In the genomic region with DNA sequence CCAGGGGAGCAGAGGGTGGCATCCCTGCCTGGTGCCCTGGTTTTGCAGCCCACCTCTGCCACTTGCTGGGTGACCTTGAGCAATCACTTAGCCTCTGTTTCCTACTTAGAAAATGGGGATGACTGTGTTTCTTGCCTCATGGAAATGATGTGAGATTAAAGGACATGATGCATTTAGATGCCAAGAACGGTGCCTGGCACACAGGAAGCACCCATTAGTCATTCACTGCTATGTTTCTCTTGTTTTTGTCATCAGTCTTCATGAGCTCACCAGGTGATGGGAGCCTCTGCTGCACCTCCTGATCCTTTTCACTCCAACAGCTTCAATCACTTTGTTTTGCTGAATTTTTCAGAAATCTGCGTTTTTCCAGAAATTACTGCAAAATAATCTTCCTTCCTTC, we compare ENCODE assay signal across 19 cellular contexts. TPM values are rescaled to one million over a fixed set of nuclear protein-coding genes. Genes with fewer than 3 reads are reported as not detected.
DNase-seq lines count a peak whose midpoint lies in the region; ATAC-seq and TF ChIP-seq lines count a peak whose summit lies in the region.
"Had no signal": no experiment of that assay in that cellular context is flagged by ENCODE, and none has a peak within 500 bp of the region (broad histone marks: within the 10 kb centered on the region; RNA-seq: fewer than 3 reads in every experiment).

No MANE protein-coding gene starts in this region.

- peak; percentile 24 for DNase-seq in activated CD8-positive, alpha-beta memory T cell treated with anti-CD3 and anti-CD28 coated beads for 24 hours
- DNase-seq in activated CD8-positive, alpha-beta memory T cell treated with anti-CD3 and anti-CD28 coated beads, Interleukin-2, amount 10 ng/mL, durations not matched to agents 7 days and 5 days, result no peak
- peak; percentile 8 for DNase-seq in HCEC 1CT
- peak in 1 of 2 donors; percentile 35 for DNase-seq in foreskin keratinocyte
- DNase-seq in HPDE6-E6E7 (ENCODE audit: extremely low spot score), result no peak
- DNase-seq in left cardiac atrium, result no peak
- DNase-seq: activated CD4-positive, alpha-beta T cell treated with anti-CD3 and anti-CD28 coated beads, Interleukin-2, amount 10 ng/mL, durations not matched to agents 24 days and 14 days; adrenal gland; gastrocnemius medialis; NCI-H1417 treated with DMSO at 0.1 percent for 48 hours; NCI-H524 treated with DMSO at 0.1 percent for 48 hours; nucleus accumbens; stimulated activated CD4-positive, alpha-beta T cell treated with anti-CD3 and anti-CD28 coated beads, Interleukin-4, amount 100 ng/mL, for 4 hours; substantia nigra had no signal

- H3K9me3 Mint-ChIP-seq in activated CD8-positive, alpha-beta memory T cell treated with anti-CD3 and anti-CD28 coated beads, Interleukin-2, amount 10 ng/mL, durations not matched to agents 7 days and 5 days (ENCODE audit: low read depth), result no peaks in the 10 kb centered on the region
- H3K9me3 Mint-ChIP-seq in activated T-helper 17 cell treated with anti-CD3 and anti-CD28 coated beads, Interleukin-2, amount 50 U/mL, for 72 hours, result no peaks in the 10 kb centered on the region
- H3K9me3 Mint-ChIP-seq: activated CD4-positive, alpha-beta T cell treated with anti-CD3 and anti-CD28 coated beads, Interleukin-2, amount 10 ng/mL, durations not matched to agents 24 days and 14 days had no signal

- no peak for ATAC-seq in activated CD8-positive, alpha-beta memory T cell treated with anti-CD3 and anti-CD28 coated beads, Interleukin-2, amount 10 ng/mL, durations not matched to agents 7 days and 5 days
- ATAC-seq in activated T-helper 17 cell treated with anti-CD3 and anti-CD28 coated beads, Interleukin-2, amount 50 U/mL, for 72 hours (replicated peaks), result peak; percentile 79
- ATAC-seq in foreskin keratinocyte (peak; percentile 35), left cardiac atrium (no peak), GM21423 (IDR thresholded peaks at IDR 0.05; ENCODE audit: unreplicated experiment) (no peak)
- ATAC-seq: A549, gastrocnemius medialis, HCT116, Right ventricle myocardium inferior had no signal

- intact Hi-C loops in left cardiac atrium (cut with DNase I), result no loop called here

- no peaks in the 10 kb centered on the region for H3K27me3 ChIP-seq in foreskin keratinocyte
- H3K27me3 ChIP-seq: adrenal gland, gastrocnemius medialis had no signal

- no peak overlapping the region for H3K4me3 Mint-ChIP-seq in activated CD8-positive, alpha-beta memory T cell treated with anti-CD3 and anti-CD28 coated beads, Interleukin-2, amount 10 ng/mL, durations not matched to agents 7 days and 5 days
- no peak overlapping the region for H3K4me3 Mint-ChIP-seq in activated T-helper 17 cell treated with anti-CD3 and anti-CD28 coated beads, Interleukin-2, amount 50 U/mL, for 72 hours
- H3K4me3 Mint-ChIP-seq: activated CD4-positive, alpha-beta T cell treated with anti-CD3 and anti-CD28 coated beads, Interleukin-2, amount 10 ng/mL, durations not matched to agents 24 days and 14 days had no signal

- peaks cover 25% of the 10 kb centered on the region for H3K36me3 Mint-ChIP-seq in activated CD8-positive, alpha-beta memory T cell treated with anti-CD3 and anti-CD28 coated beads, Interleukin-2, amount 10 ng/mL, durations not matched to agents 7 days and 5 days
- H3K36me3 Mint-ChIP-seq in activated T-helper 17 cell treated with anti-CD3 and anti-CD28 coated beads, Interleukin-2, amount 50 U/mL, for 72 hours (ENCODE audit: low read depth), result peaks cover 97% of the 10 kb centered on the region

- no peaks in the 10 kb centered on the region for H3K27me3 Mint-ChIP-seq in activated CD8-positive, alpha-beta memory T cell treated with anti-CD3 and anti-CD28 coated beads, Interleukin-2, amount 10 ng/mL, durations not matched to agents 7 days and 5 days
- no peaks in the 10 kb centered on the region for H3K27me3 Mint-ChIP-seq in activated T-helper 17 cell treated with anti-CD3 and anti-CD28 coated beads, Interleukin-2, amount 50 U/mL, for 72 hours
- H3K27me3 Mint-ChIP-seq: activated CD4-positive, alpha-beta T cell treated with anti-CD3 and anti-CD28 coated beads, Interleukin-2, amount 10 ng/mL, durations not matched to agents 24 days and 14 days had no signal

- H3K27ac ChIP-seq in foreskin keratinocyte, result peak overlapping the region; percentile 44
- H3K27ac ChIP-seq: A549, gastrocnemius medialis had no signal

- no peaks in the 10 kb centered on the region for H3K4me1 Mint-ChIP-seq in activated CD8-positive, alpha-beta memory T cell treated with anti-CD3 and anti-CD28 coated beads, Interleukin-2, amount 10 ng/mL, durations not matched to agents 7 days and 5 days
- H3K4me1 Mint-ChIP-seq in activated T-helper 17 cell treated with anti-CD3 and anti-CD28 coated beads, Interleukin-2, amount 50 U/mL, for 72 hours, result no peaks in the 10 kb centered on the region
- H3K4me1 Mint-ChIP-seq: activated CD4-positive, alpha-beta T cell treated with anti-CD3 and anti-CD28 coated beads, Interleukin-2, amount 10 ng/mL, durations not matched to agents 24 days and 14 days had no signal

- CTCF ChIA-PET in activated CD8-positive, alpha-beta memory T cell treated with anti-CD3 and anti-CD28 coated beads, Interleukin-2, amount 10 ng/mL, durations not matched to agents 7 days and 5 days (lab: Charles Lee), result interaction anchor here (1.3 to 1.4 kb wide), 2 partner anchors 15 to 25 kb away, joined by 3 read pairs; no protein-coding TSS in a partner anchor

- H3K4me1 ChIP-seq in foreskin keratinocyte, result no peaks in the 10 kb centered on the region
- H3K4me1 ChIP-seq: A549, adrenal gland, gastrocnemius medialis had no signal

- H3K27ac Mint-ChIP-seq in activated CD8-positive, alpha-beta memory T cell treated with anti-CD3 and anti-CD28 coated beads, Interleukin-2, amount 10 ng/mL, durations not matched to agents 7 days and 5 days, result no peak overlapping the region
- peak overlapping the region; percentile 83 for H3K27ac Mint-ChIP-seq in activated T-helper 17 cell treated with anti-CD3 and anti-CD28 coated beads, Interleukin-2, amount 50 U/mL, for 72 hours

- TF ChIP-seq CTCF in foreskin keratinocyte (conservative IDR thresholded peaks at IDR 0.05), result no peak

RNA-seq across cellular contexts. Expression of gene ATF1, which starts 23.6 kb away (rescaled TPM):
- 10 to 100 TPM; 29.4 to 44.0 TPM for total RNA-seq in activated CD8-positive, alpha-beta memory T cell treated with anti-CD3 and anti-CD28 coated beads, Interleukin-2, amount 10 ng/mL, durations not matched to agents 7 days and 5 days
- total RNA-seq in activated T-helper 17 cell treated with anti-CD3 and anti-CD28 coated beads, Interleukin-2, amount 50 U/mL, for 72 hours, result 10 to 100 TPM; 53.8 to 55.7 TPM
- total RNA-seq in foreskin keratinocyte, result 20.8 and 21.4 TPM in 2 replicates
- 9.9 and 12.4 TPM in 2 replicates for polyA plus RNA-seq in foreskin keratinocyte
- total RNA-seq in left cardiac atrium, result 10 to 100 TPM; 23.2 to 26.0 TPM

Comparison
In these comparisons a context has a peak if more than half of its experiments do, and no peak if none do; other contexts are left out.
1. DNase-seq: peak in activated CD8-positive, alpha-beta memory T cell treated with anti-CD3 and anti-CD28 coated beads for 24 hours (single experiment) and HCEC 1CT (single experiment); none in activated CD8-positive, alpha-beta memory T cell treated with anti-CD3 and anti-CD28 coated beads, Interleukin-2, amount 10 ng/mL, durations not matched to agents 7 days and 5 days (single experiment), HPDE6-E6E7 (single experiment) and left cardiac atrium (single experiment).
2. ATAC-seq: peak in activated T-helper 17 cell treated with anti-CD3 and anti-CD28 coated beads, Interleukin-2, amount 50 U/mL, for 72 hours (single experiment) and foreskin keratinocyte (single experiment); none in activated CD8-positive, alpha-beta memory T cell treated with anti-CD3 and anti-CD28 coated beads, Interleukin-2, amount 10 ng/mL, durations not matched to agents 7 days and 5 days (single experiment), left cardiac atrium (0 of 2) and GM21423 (single experiment).